Comparison of ENCODE assay signal across 8 cellular contexts in the genomic region with DNA sequence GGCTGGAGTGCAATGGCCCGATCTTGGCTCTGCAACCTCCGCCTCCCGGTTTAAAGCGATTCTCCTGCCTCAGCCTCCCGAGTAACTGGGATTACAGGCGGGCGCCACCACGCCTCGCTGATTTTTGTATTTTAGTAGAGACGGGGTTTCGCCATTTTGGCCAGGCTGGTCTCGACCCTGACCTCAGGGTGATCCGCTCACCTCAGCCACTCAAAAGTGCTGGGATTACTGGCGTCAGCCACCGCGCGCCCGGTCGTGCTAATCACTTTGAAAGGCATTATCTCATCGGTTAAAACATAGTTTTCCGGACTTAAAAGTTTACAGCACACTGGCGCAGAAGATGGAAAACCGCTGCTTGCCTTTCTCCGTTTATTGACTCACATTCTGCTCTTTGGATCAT. TPM values are rescaled to one million over a fixed set of nuclear protein-coding genes. Genes with fewer than 3 reads are reported as not detected.
DNase-seq lines count a peak whose midpoint lies in the region; ATAC-seq and TF ChIP-seq lines count a peak whose summit lies in the region.

No MANE protein-coding gene starts in this region.

- H3K4me1 Mint-ChIP-seq in activated CD8-positive, alpha-beta memory T cell treated with anti-CD3 and anti-CD28 coated beads, Interleukin-2, amount 10 ng/mL, durations not matched to agents 7 days and 5 days: peaks cover 23% of the 10 kb centered on the region

- peak overlapping the region in 2 of 4 donors; percentile 80 to 84 for H3K4me3 ChIP-seq in adrenal gland
- peak overlapping the region in 2 of 3 donors; percentile 60 to 74 for H3K4me3 ChIP-seq in liver (ENCODE audit: low read depth in 1 of 3, low read length in 3 of 3)
- H3K4me3 ChIP-seq in thymus (ENCODE audit: low read length): peak overlapping the region; percentile 97

- peaks cover 33% of the 10 kb centered on the region for H3K36me3 Mint-ChIP-seq in activated CD8-positive, alpha-beta memory T cell treated with anti-CD3 and anti-CD28 coated beads, Interleukin-2, amount 10 ng/mL, durations not matched to agents 7 days and 5 days

- no peaks in the 10 kb centered on the region for H3K27me3 ChIP-seq in adrenal gland
- no peaks in the 10 kb centered on the region for H3K27me3 ChIP-seq in liver (ENCODE audit: control insufficient read depth in 4 of 4, insufficient read depth in 4 of 4, low read length in 3 of 4)
- no peaks in the 10 kb centered on the region for H3K27me3 ChIP-seq in thymus (ENCODE audit: control insufficient read depth, insufficient read depth)

- WGBS in adrenal gland, 4 donors: 90 to 94% (median 90%) methylated on average over 22 to 24 of the region's 24 CpGs
- 91% methylated on average over 24 of the region's 24 CpGs for WGBS in liver
- WGBS in thymus: 95% methylated on average over 24 of the region's 24 CpGs

- peaks cover 0 to 13% (median 0%) of the 10 kb centered on the region in 3 donors for H3K9me3 ChIP-seq in adrenal gland (replicated peaks in 1 of 3)
- peaks cover 0 to 17% (median 4%) of the 10 kb centered on the region in 4 donors for H3K9me3 ChIP-seq in liver (ENCODE audit: control insufficient read depth in 4 of 4, low read length in 3 of 4)
- peaks cover 6% of the 10 kb centered on the region for H3K9me3 ChIP-seq in thymus (ENCODE audit: control insufficient read depth)

- CTCF ChIA-PET in activated CD8-positive, alpha-beta memory T cell treated with anti-CD3 and anti-CD28 coated beads, Interleukin-2, amount 10 ng/mL, durations not matched to agents 7 days and 5 days (lab: Charles Lee): no interaction called here

- peak overlapping the region; percentile 88 for H3K4me3 Mint-ChIP-seq in activated CD8-positive, alpha-beta memory T cell treated with anti-CD3 and anti-CD28 coated beads, Interleukin-2, amount 10 ng/mL, durations not matched to agents 7 days and 5 days

- H3K27me3 Mint-ChIP-seq in activated CD8-positive, alpha-beta memory T cell treated with anti-CD3 and anti-CD28 coated beads, Interleukin-2, amount 10 ng/mL, durations not matched to agents 7 days and 5 days: peaks cover 9% of the 10 kb centered on the region

- TF ChIP-seq CTCF in adrenal gland (IDR thresholded peaks at IDR 0.05): no peak
- no peak for TF ChIP-seq CTCF in liver (IDR thresholded peaks at IDR 0.05; ENCODE audit: low read depth, low read length, missing input control)

- no peaks in the 10 kb centered on the region for H3K36me3 ChIP-seq in adrenal gland (replicated peaks in 1 of 2)
- H3K36me3 ChIP-seq in liver (ENCODE audit: control insufficient read depth in 4 of 4, insufficient read depth in 3 of 4, low read depth in 1 of 4, low read length in 3 of 4): peaks cover 4 to 11% (median 7%) of the 10 kb centered on the region in 4 donors
- peaks cover 17% of the 10 kb centered on the region for H3K36me3 ChIP-seq in thymus (ENCODE audit: control insufficient read depth, insufficient read depth)

- H3K27ac Mint-ChIP-seq in activated CD8-positive, alpha-beta memory T cell treated with anti-CD3 and anti-CD28 coated beads, Interleukin-2, amount 10 ng/mL, durations not matched to agents 7 days and 5 days: no peak overlapping the region

- no peak for TF ChIP-seq POLR2A in adrenal gland (IDR thresholded peaks at IDR 0.05)

- H3K27ac ChIP-seq in adrenal gland: peak overlapping the region in 4 of 5 donors; percentile 89 to 96 (median 92)
- H3K27ac ChIP-seq in liver (ENCODE audit: low read depth in 1 of 2, low read length in 2 of 2): peak overlapping the region in 1 of 2 donors; percentile 95
- H3K27ac ChIP-seq in thymus (ENCODE audit: low read depth): peak overlapping the region; percentile 25

- DNase-seq in activated CD8-positive, alpha-beta memory T cell treated with anti-CD3 and anti-CD28 coated beads, Interleukin-2, amount 10 ng/mL, durations not matched to agents 7 days and 5 days: no peak
- no peak for DNase-seq in activated CD8-positive, alpha-beta memory T cell treated with anti-CD3 and anti-CD28 coated beads for 24 hours
- DNase-seq in adrenal gland (peak in 1 of 7 donors; percentile 25), DMS79 treated with DMSO at 0.1 percent for 48 hours (lab: John Stamatoyannopoulos, UW) (no peak)

- intact Hi-C loops in adrenal gland (cut with DNase I): no loop called here

- H3K4me1 ChIP-seq in adrenal gland (replicated peaks in 1 of 2): peaks cover 5 to 12% of the 10 kb centered on the region in 2 donors
- peaks cover 0 to 13% (median 2%) of the 10 kb centered on the region in 4 donors for H3K4me1 ChIP-seq in liver (ENCODE audit: control insufficient read depth in 4 of 4, insufficient read depth in 4 of 4, low read length in 3 of 4)
- peaks cover 7% of the 10 kb centered on the region for H3K4me1 ChIP-seq in thymus (ENCODE audit: control insufficient read depth, insufficient read depth, low read length)

- no peak for ATAC-seq in activated CD8-positive, alpha-beta memory T cell treated with anti-CD3 and anti-CD28 coated beads, Interleukin-2, amount 10 ng/mL, durations not matched to agents 7 days and 5 days
- ATAC-seq in GM19023 (IDR thresholded peaks at IDR 0.05; ENCODE audit: unreplicated experiment) (no peak), HG02798 (IDR thresholded peaks at IDR 0.05; ENCODE audit: poor library complexity, unreplicated experiment) (no peak)

- H3K9me3 Mint-ChIP-seq in activated CD8-positive, alpha-beta memory T cell treated with anti-CD3 and anti-CD28 coated beads, Interleukin-2, amount 10 ng/mL, durations not matched to agents 7 days and 5 days (ENCODE audit: low read depth): peaks cover 4% of the 10 kb centered on the region

- no peak for TF ChIP-seq RAD21 in liver (IDR thresholded peaks at IDR 0.05)

- no peak overlapping the region for H3K9ac ChIP-seq in liver (ENCODE audit: low read depth in 1 of 2, low read length in 2 of 2)

TF ChIP-seq in liver, 16 proteins besides CTCF, POLR2A, EP300 and RAD21 (continues in another document):
- TF ChIP-seq TAF1 (conservative IDR thresholded peaks at IDR 0.05) (no peak), HNF4G (IDR thresholded peaks at IDR 0.05) (no peak), RXRA (IDR thresholded peaks at IDR 0.05) (no peak), GABPA (IDR thresholded peaks at IDR 0.05 in 1 of 2, conservative IDR thresholded peaks at IDR 0.05 in 1 of 2) (no peak), SP1 (IDR thresholded peaks at IDR 0.05) (no peak), HNF4A (conservative IDR thresholded peaks at IDR 0.05) (no peak), FOXA2 (IDR thresholded peaks at IDR 0.05) (no peak)
- TF ChIP-seq, protein P1, sequence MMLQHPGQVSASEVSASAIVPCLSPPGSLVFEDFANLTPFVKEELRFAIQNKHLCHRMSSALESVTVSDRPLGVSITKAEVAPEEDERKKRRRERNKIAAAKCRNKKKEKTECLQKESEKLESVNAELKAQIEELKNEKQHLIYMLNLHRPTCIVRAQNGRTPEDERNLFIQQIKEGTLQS (IDR thresholded peaks at IDR 0.05): no peak
- TF ChIP-seq, protein P2, sequence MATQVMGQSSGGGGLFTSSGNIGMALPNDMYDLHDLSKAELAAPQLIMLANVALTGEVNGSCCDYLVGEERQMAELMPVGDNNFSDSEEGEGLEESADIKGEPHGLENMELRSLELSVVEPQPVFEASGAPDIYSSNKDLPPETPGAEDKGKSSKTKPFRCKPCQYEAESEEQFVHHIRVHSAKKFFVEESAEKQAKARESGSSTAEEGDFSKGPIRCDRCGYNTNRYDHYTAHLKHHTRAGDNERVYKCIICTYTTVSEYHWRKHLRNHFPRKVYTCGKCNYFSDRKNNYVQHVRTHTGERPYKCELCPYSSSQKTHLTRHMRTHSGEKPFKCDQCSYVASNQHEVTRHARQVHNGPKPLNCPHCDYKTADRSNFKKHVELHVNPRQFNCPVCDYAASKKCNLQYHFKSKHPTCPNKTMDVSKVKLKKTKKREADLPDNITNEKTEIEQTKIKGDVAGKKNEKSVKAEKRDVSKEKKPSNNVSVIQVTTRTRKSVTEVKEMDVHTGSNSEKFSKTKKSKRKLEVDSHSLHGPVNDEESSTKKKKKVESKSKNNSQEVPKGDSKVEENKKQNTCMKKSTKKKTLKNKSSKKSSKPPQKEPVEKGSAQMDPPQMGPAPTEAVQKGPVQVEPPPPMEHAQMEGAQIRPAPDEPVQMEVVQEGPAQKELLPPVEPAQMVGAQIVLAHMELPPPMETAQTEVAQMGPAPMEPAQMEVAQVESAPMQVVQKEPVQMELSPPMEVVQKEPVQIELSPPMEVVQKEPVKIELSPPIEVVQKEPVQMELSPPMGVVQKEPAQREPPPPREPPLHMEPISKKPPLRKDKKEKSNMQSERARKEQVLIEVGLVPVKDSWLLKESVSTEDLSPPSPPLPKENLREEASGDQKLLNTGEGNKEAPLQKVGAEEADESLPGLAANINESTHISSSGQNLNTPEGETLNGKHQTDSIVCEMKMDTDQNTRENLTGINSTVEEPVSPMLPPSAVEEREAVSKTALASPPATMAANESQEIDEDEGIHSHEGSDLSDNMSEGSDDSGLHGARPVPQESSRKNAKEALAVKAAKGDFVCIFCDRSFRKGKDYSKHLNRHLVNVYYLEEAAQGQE (IDR thresholded peaks at IDR 0.05): no peak
- TF ChIP-seq, protein P3, sequence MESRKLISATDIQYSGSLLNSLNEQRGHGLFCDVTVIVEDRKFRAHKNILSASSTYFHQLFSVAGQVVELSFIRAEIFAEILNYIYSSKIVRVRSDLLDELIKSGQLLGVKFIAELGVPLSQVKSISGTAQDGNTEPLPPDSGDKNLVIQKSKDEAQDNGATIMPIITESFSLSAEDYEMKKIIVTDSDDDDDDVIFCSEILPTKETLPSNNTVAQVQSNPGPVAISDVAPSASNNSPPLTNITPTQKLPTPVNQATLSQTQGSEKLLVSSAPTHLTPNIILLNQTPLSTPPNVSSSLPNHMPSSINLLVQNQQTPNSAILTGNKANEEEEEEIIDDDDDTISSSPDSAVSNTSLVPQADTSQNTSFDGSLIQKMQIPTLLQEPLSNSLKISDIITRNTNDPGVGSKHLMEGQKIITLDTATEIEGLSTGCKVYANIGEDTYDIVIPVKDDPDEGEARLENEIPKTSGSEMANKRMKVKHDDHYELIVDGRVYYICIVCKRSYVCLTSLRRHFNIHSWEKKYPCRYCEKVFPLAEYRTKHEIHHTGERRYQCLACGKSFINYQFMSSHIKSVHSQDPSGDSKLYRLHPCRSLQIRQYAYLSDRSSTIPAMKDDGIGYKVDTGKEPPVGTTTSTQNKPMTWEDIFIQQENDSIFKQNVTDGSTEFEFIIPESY (IDR thresholded peaks at IDR 0.05): no peak

RNA-seq across cellular contexts. Expression of a gene that starts 27.6 kb away (rescaled TPM):
- total RNA-seq in activated CD8-positive, alpha-beta memory T cell treated with anti-CD3 and anti-CD28 coated beads, Interleukin-2, amount 10 ng/mL, durations not matched to agents 7 days and 5 days: 10 to 100 TPM; 17.0 to 22.1 TPM
- total RNA-seq in adrenal gland (10 to 100 TPM in 7 of 8 donors, 1 to 10 TPM in 1; 8.7 to 59.3 (median 28.2) TPM), liver (100 to 1,000 TPM in 1 of 2 donors, 10 to 100 TPM in 1; 40.9 to 140 TPM)
- polyA plus RNA-seq in adrenal gland (10 to 100 TPM; 25.8 to 63.6 (median 53.6) TPM), liver (100 to 1,000 TPM; 175 to 338 TPM), thymus (67.3 TPM)

RNA-seq across cellular contexts. Expression of a gene that starts 46.6 kb away (rescaled TPM):
- total RNA-seq in activated CD8-positive, alpha-beta memory T cell treated with anti-CD3 and anti-CD28 coated beads, Interleukin-2, amount 10 ng/mL, durations not matched to agents 7 days and 5 days: 10 to 100 TPM; 12.0 to 13.8 TPM
- total RNA-seq in adrenal gland (1 to 10 TPM in 4 of 8 donors, under 1 TPM in 3, not detected in 1; 0.56 to 4.2 (median 1.0) TPM), liver (1 to 10 TPM; 1.8 to 2.9 TPM)
- polyA plus RNA-seq in adrenal gland (10 to 100 TPM in 1 of 3 donors, 1 to 10 TPM in 2; 1.4 to 19.1 (median 1.8) TPM), liver (under 1 TPM; 0.50 to 0.71 TPM), thymus (25.5 TPM)
